14 cellular contexts compared by ENCODE assay signal in the genomic region with DNA sequence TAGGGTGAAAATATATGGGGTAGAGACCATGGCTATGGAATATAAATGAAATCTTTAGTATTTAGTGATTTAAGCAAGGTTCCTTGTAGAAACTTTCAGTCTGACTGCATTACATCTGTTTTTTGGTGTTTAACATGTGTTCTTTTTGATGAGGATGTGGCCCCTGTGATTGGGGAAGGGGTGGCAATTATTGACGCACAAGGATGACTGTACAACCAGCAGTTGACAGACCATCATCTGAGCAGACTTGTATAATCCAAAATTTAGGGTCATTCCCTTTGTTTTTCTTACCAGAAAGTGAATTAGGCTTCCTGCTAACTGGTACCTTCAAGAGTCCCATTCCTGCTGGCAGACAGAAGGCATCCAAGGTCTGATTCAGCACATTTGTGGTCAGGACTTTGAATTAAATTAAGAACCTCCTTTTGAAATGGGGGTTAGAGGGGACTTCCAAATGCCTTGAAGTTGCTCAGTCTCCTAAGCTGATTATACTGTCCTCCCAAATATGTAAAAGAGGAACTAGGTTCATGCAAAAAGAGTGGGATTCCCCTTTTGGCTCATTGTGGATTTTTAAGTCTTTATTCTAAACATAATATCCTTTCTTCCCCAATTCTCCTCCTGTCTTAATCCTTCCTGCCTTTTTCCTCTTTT.
A peak's percentile ranks its signal among the peaks of the same experiment; 100 is the strongest.
DNase-seq lines count a peak whose midpoint lies in the region; ATAC-seq and TF ChIP-seq lines count a peak whose summit lies in the region.
"Had no signal": no experiment of that assay in that cellular context is flagged by ENCODE, and none has a peak within 500 bp of the region (broad histone marks: within the 10 kb centered on the region; RNA-seq: fewer than 3 reads in every experiment).

No MANE protein-coding gene starts in this region.

- H3K27ac ChIP-seq in mammary epithelial cell (ENCODE audit: insufficient read depth, low read depth, low read length), result no peak overlapping the region
- H3K27ac ChIP-seq: breast epithelium, left lung had no signal

- WGBS in mammary epithelial cell (ENCODE audit: low coverage, missing lambda C conversion rate), result 92% methylated on average over 1 of the region's 1 CpG

- peaks cover 10% of the 10 kb centered on the region for H3K4me1 Mint-ChIP-seq in MCF 10A (ENCODE audit: insufficient read depth, unreplicated experiment)
- H3K4me1 Mint-ChIP-seq in stimulated activated naive CD8-positive, alpha-beta T cell treated with anti-CD3 and anti-CD28 coated beads, Interleukin-15, amount 100 ng/mL, for 72 hours, result no peaks in the 10 kb centered on the region

- peaks cover 7% of the 10 kb centered on the region for H3K4me1 ChIP-seq in mammary epithelial cell (ENCODE audit: insufficient read depth, low read length)
- H3K4me1 ChIP-seq: breast epithelium, left lung had no signal

- H3K27me3 ChIP-seq in mammary epithelial cell (ENCODE audit: insufficient read depth, low read length), result peaks cover 3% of the 10 kb centered on the region
- H3K27me3 ChIP-seq: breast epithelium, left lung had no signal

- DNase-seq in mammary epithelial cell (peak; percentile 7), MCF 10A (ENCODE audit: unreplicated experiment) (no peak), LHCN-M2 (ENCODE audit: low read depth) (peak; percentile 17), RPMI8226 (no peak), hypothalamus (lab: John Stamatoyannopoulos, UW) (no peak)
- no peak for DNase-seq in stimulated activated naive CD8-positive, alpha-beta T cell treated with anti-CD3 and anti-CD28 coated beads, Interleukin-15, amount 100 ng/mL, for 72 hours
- DNase-seq in activated CD4-positive, alpha-beta T cell treated with anti-CD3 and anti-CD28 coated beads for 4 hours, result no peak
- DNase-seq: DMS153, glutamatergic neuron, left lung, NCI-H1436 treated with DMSO at 0.1 percent for 48 hours, NCI-H748 treated with DMSO at 0.1 percent for 48 hours had no signal

- dilution Hi-C loops in mammary epithelial cell (cut with HindIII; ENCODE audit: low sequenced_read_pairs), result no loop called here

- POLR2A ChIA-PET in MCF 10A (lab: Yijun Ruan, JAX), result interaction anchor here (1.3 kb wide), 1 partner anchor 44 kb away, joined by 3 read pairs; no protein-coding TSS in a partner anchor

- CTCF ChIA-PET in mammary epithelial cell (lab: Charles Lee; ENCODE audit: low non-redundant PET) (no interaction called here), MCF 10A (lab: Yijun Ruan, JAX) (interaction anchor here (0.7 kb wide), 1 partner anchor 21 kb away, joined by 3 read pairs; no protein-coding TSS in a partner anchor)

- H3K9me3 Mint-ChIP-seq in MCF 10A (ENCODE audit: unreplicated experiment), result no peaks in the 10 kb centered on the region
- H3K9me3 Mint-ChIP-seq in stimulated activated naive CD8-positive, alpha-beta T cell treated with anti-CD3 and anti-CD28 coated beads, Interleukin-15, amount 100 ng/mL, for 72 hours, result peaks cover 0 to 9% of the 10 kb centered on the region in 2 donors

- in situ Hi-C loops in mammary epithelial cell (cut with MboI; ENCODE audit: low sequenced_read_pairs in 2 of 2), result no loop called here

- no peaks in the 10 kb centered on the region for H3K79me2 ChIP-seq in mammary epithelial cell (ENCODE audit: insufficient read depth, low read length)

- TF ChIP-seq CTCF in mammary epithelial cell (conservative IDR thresholded peaks at IDR 0.05 in 1 of 2, IDR thresholded peaks at IDR 0.05 in 1 of 2; ENCODE audit: extremely low read depth in 1 of 2, insufficient read depth in 1 of 2, low read depth in 1 of 2, low read length in 2 of 2), result no peak
- no peak for TF ChIP-seq CTCF in MCF 10A (IDR thresholded peaks at IDR 0.05; ENCODE audit: unreplicated experiment)

- H3K4me3 Mint-ChIP-seq in MCF 10A (ENCODE audit: unreplicated experiment), result no peak overlapping the region
- no peak overlapping the region for H3K4me3 Mint-ChIP-seq in stimulated activated naive CD8-positive, alpha-beta T cell treated with anti-CD3 and anti-CD28 coated beads, Interleukin-15, amount 100 ng/mL, for 72 hours

- no peak overlapping the region for H3K4me3 ChIP-seq in mammary epithelial cell (replicated peaks in 1 of 3; ENCODE audit: insufficient read depth in 1 of 3, low read depth in 2 of 3, low read length in 3 of 3)
- H3K4me3 ChIP-seq: breast epithelium, left lung had no signal

- no peaks in the 10 kb centered on the region for H3K27me3 Mint-ChIP-seq in MCF 10A (ENCODE audit: insufficient read depth, unreplicated experiment)
- H3K27me3 Mint-ChIP-seq in stimulated activated naive CD8-positive, alpha-beta T cell treated with anti-CD3 and anti-CD28 coated beads, Interleukin-15, amount 100 ng/mL, for 72 hours, result peaks cover 33% of the 10 kb centered on the region

- H3K9ac ChIP-seq in mammary epithelial cell (ENCODE audit: insufficient read depth, low read length), result no peak overlapping the region

- H3K36me3 Mint-ChIP-seq in MCF 10A (ENCODE audit: insufficient read depth, unreplicated experiment), result no peaks in the 10 kb centered on the region

- BruUV-seq in mammary epithelial cell (replicated peaks; lab: Mats Ljungman, UMichigan) (no TSS peak), MCF 10A (replicated peaks; lab: Mats Ljungman, UMichigan) (no TSS peak)

- H3K27ac Mint-ChIP-seq in MCF 10A (ENCODE audit: low read depth, unreplicated experiment), result no peak overlapping the region
- H3K27ac Mint-ChIP-seq in stimulated activated naive CD8-positive, alpha-beta T cell treated with anti-CD3 and anti-CD28 coated beads, Interleukin-15, amount 100 ng/mL, for 72 hours, result no peak overlapping the region

- H2AFZ ChIP-seq in mammary epithelial cell (ENCODE audit: low read depth, low read length), result no peak overlapping the region

- no peak overlapping the region for H3K4me2 ChIP-seq in mammary epithelial cell (ENCODE audit: insufficient read depth, low read depth, low read length)

- no peaks in the 10 kb centered on the region for H3K9me3 ChIP-seq in mammary epithelial cell (replicated peaks; ENCODE audit: insufficient read depth, low read length)
- H3K9me3 ChIP-seq: breast epithelium, left lung had no signal

- no peaks in the 10 kb centered on the region for H4K20me1 ChIP-seq in mammary epithelial cell (ENCODE audit: insufficient read depth, low read length)

- peak; percentile 73 for ATAC-seq in HG02678 (IDR thresholded peaks at IDR 0.05; ENCODE audit: unreplicated experiment)
- peak; percentile 40 for ATAC-seq in stimulated activated naive CD8-positive, alpha-beta T cell treated with anti-CD3 and anti-CD28 coated beads, Interleukin-15, amount 100 ng/mL, for 72 hours
- ATAC-seq: left lung had no signal

- intact Hi-C loops in mammary epithelial cell (cut with micrococcal nuclease), result no loop called here
- intact Hi-C loops in MCF 10A (cut with micrococcal nuclease), result no loop called here

- no peaks in the 10 kb centered on the region for H3K36me3 ChIP-seq in mammary epithelial cell (ENCODE audit: insufficient read depth, low read length)
- H3K36me3 ChIP-seq: breast epithelium, left lung had no signal

Comparison
In these comparisons a context has a peak if more than half of its experiments do, and no peak if none do; other contexts are left out.
1. DNase-seq: peak in mammary epithelial cell (single experiment) and LHCN-M2 (single experiment); none in MCF 10A (single experiment), stimulated activated naive CD8-positive, alpha-beta T cell treated with anti-CD3 and anti-CD28 coated beads, Interleukin-15, amount 100 ng/mL, for 72 hours (0 of 2), RPMI8226 (single experiment), hypothalamus (0 of 51) and activated CD4-positive, alpha-beta T cell treated with anti-CD3 and anti-CD28 coated beads for 4 hours (0 of 2).